In the genomic region with DNA sequence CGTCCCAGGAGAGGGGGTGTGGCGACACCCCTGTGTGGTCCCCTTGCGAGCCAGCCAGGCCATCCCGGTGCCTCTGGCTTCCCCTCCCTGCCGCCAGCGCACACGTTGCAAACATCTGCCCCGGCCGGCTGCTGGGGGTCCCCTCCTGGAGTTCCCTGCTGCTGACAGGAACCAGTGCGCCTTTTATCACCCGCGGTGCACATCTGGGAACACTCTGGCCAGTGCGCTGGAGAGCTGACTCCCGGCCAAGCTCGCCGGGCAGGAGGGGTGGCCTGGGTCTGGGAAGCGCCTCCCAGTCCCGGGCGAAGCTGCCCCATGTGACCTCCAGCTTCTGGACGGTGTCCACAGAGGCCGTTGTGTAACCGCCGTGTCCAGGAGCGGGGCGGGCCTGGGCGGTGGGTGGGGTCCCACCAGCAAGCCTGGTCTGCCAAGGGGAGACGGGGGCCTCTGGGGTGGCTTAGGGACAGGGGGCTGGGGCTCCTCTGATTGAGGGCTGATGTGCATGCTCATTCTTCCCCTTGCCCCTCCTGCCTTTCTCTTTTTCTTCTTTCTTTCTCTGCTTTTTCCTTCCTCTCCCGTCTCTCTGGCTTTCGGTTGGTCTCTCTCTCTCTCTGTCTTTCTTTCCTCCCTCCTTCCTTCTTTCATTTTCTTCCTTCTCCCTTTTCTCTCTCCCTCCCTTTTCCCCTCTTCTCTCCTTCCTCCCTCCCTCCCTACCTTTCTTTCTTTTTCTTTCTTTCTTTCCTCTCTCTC, we compare ENCODE assay signal across 9 cellular contexts.
DNase-seq lines count a peak whose midpoint lies in the region; ATAC-seq lines count a peak whose summit lies in the region.
"Had no signal": no experiment of that assay in that cellular context is flagged by ENCODE, and none has a peak within 500 bp of the region (broad histone marks: within the 10 kb centered on the region; RNA-seq: fewer than 3 reads in every experiment).

No MANE protein-coding gene starts in this region.

- peak overlapping the region in 1 of 2 donors; percentile 22 for H3K4me3 Mint-ChIP-seq in stimulated activated naive CD8-positive, alpha-beta T cell treated with anti-CD3 and anti-CD28 coated beads, Interleukin-15, amount 100 ng/mL, for 72 hours
- H3K4me3 Mint-ChIP-seq: CD8-positive, alpha-beta T cell had no signal

- H3K9ac ChIP-seq in mucosa of stomach (ENCODE audit: low read length): peak overlapping the region; percentile 47

- no peaks in the 10 kb centered on the region for H3K9me3 ChIP-seq in mucosa of stomach (ENCODE audit: control insufficient read depth, low read length)

- H3K27me3 ChIP-seq in mucosa of stomach (ENCODE audit: control insufficient read depth, insufficient read depth, low read length): no peaks in the 10 kb centered on the region

- H3K4me1 Mint-ChIP-seq in stimulated activated naive CD8-positive, alpha-beta T cell treated with anti-CD3 and anti-CD28 coated beads, Interleukin-15, amount 100 ng/mL, for 72 hours: peaks cover 30% of the 10 kb centered on the region

- peaks cover 22% of the 10 kb centered on the region for H3K4me1 ChIP-seq in mucosa of stomach (ENCODE audit: control insufficient read depth, insufficient read depth, low read length)

- ATAC-seq in stimulated activated naive CD8-positive, alpha-beta T cell treated with anti-CD3 and anti-CD28 coated beads, Interleukin-15, amount 100 ng/mL, for 72 hours: peak; percentile 36
- no peak for ATAC-seq in stimulated activated naive CD8-positive, alpha-beta T cell treated with anti-CD3 and anti-CD28 coated beads, Interleukin-15, Interleukin-2, amounts not matched to agents 100 U/mL and 50 U/mL, for 24 hours
- ATAC-seq in activated CD4-positive, CD25-positive, alpha-beta regulatory T cell treated with anti-CD3 and anti-CD28 coated beads, Interleukin-2, amount 50 U/mL, for 24 hours: no peak
- no peak for ATAC-seq in HG03045 (IDR thresholded peaks at IDR 0.05; ENCODE audit: unreplicated experiment)
- ATAC-seq: CD8-positive, alpha-beta T cell had no signal

- peaks cover 43% of the 10 kb centered on the region for H3K27me3 Mint-ChIP-seq in stimulated activated naive CD8-positive, alpha-beta T cell treated with anti-CD3 and anti-CD28 coated beads, Interleukin-15, amount 100 ng/mL, for 72 hours

- DNase-seq in stimulated activated naive CD8-positive, alpha-beta T cell treated with anti-CD3 and anti-CD28 coated beads, Interleukin-15, amount 100 ng/mL, for 72 hours: no peak
- no peak for DNase-seq in stimulated activated naive CD8-positive, alpha-beta T cell treated with anti-CD3 and anti-CD28 coated beads, Interleukin-15, Interleukin-2, amounts not matched to agents 100 U/mL and 50 U/mL, for 24 hours
- DNase-seq in epidermal melanocyte (ENCODE audit: insufficient read length, low spot score): peak; percentile 89
- DNase-seq in Kasumi-1 (lab: John Stamatoyannopoulos, UW): no peak
- DNase-seq in GOT3 (lab: John Stamatoyannopoulos, UW): no peak

- H3K4me3 ChIP-seq in mucosa of stomach (ENCODE audit: low read length): peak overlapping the region; percentile 14

- no peaks in the 10 kb centered on the region for H3K36me3 ChIP-seq in mucosa of stomach (ENCODE audit: control insufficient read depth, insufficient read depth, low read length)

- H3K27ac Mint-ChIP-seq in stimulated activated naive CD8-positive, alpha-beta T cell treated with anti-CD3 and anti-CD28 coated beads, Interleukin-15, amount 100 ng/mL, for 72 hours: no peak overlapping the region
- H3K27ac Mint-ChIP-seq: CD8-positive, alpha-beta T cell had no signal

- no peaks in the 10 kb centered on the region for H3K9me3 Mint-ChIP-seq in stimulated activated naive CD8-positive, alpha-beta T cell treated with anti-CD3 and anti-CD28 coated beads, Interleukin-15, amount 100 ng/mL, for 72 hours
- H3K9me3 Mint-ChIP-seq: CD8-positive, alpha-beta T cell had no signal
